Comparison of ENCODE assay signal across 4 cellular contexts in the genomic region with DNA sequence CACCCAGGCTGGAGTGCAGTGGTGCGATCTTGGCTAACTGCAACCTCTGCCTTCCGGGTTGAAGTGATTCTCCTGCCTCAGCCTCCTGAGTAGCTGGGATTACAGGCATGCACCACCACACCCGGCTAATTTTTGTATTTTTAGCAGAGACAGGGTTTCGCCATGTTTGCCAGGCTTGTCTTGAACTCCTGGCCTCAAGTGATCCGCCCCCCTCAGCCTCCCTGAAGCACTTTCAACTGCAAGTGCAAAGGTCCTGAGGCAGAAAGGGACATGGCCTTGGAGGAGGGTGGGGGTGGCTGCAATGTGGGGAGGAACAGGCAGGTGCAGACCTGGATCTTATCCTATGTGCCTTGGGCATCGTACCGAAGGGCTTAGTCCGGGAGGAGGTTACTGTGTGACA. TPM values are rescaled to one million over a fixed set of nuclear protein-coding genes. Genes with fewer than 3 reads are reported as not detected.
"Had no signal": no experiment of that assay in that cellular context is flagged by ENCODE, and none has a peak within 500 bp of the region (broad histone marks: within the 10 kb centered on the region; RNA-seq: fewer than 3 reads in every experiment).

No MANE protein-coding gene starts in this region.

RNA-seq across cellular contexts. Expression of a gene that starts 27.3 kb away (rescaled TPM):
- total RNA-seq: dermis blood vessel endothelial cell, esophagus squamous epithelium, gastroesophageal sphincter, glomerular endothelial cell had no signal
